In the genomic region with DNA sequence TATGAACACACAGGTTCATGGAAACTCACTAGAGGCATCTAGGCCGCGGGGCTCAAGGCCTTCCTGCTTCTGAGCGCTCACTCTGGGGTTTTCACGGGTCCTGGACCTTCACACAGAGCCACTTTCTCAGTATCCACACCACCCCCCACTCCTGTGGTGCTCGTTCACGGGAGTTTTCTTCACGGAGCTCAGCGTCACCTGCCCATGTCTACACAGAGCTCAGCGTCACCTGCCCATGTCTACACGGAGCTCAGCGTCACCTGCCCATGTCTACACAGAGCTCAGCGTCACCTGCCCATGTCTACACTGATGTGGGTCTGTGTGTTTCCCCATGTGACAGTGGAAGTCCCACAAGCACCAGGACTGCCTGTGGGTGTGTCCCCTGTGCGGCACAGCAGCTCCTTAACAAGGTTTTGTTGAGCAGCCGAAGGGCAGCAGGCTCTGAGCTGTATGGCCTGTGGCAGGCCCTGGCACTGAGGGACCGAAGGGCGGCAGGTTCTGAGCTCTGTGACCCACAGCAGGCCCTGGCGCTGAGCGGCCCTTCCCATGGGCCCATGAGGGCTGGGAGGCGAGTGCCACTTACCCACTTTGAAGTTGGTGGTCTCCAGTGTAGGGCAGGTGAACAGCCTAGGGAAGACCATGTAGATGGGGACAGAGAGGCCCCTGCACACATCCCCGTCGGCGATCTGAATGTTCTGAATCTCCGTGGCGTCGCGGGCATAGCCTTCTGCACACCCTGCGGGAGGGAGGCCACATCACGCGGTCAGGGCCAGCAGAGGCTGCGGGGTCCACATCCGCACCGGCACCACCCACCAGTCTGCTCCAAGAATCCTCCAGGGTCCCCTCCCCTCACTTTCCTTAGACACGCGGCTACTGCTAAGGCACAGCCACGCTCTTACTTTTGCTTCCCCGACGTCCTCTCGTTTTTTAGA, we compare ENCODE assay signal across 23 cellular contexts. TPM values are rescaled to one million over a fixed set of nuclear protein-coding genes. Genes with fewer than 3 reads are reported as not detected.
A peak's percentile ranks its signal among the peaks of the same experiment; 100 is the strongest.
DNase-seq lines count a peak whose midpoint lies in the region; ATAC-seq and TF ChIP-seq lines count a peak whose summit lies in the region.
"Had no signal": no experiment of that assay in that cellular context is flagged by ENCODE, and none has a peak within 500 bp of the region (broad histone marks: within the 10 kb centered on the region; RNA-seq: fewer than 3 reads in every experiment).

No MANE protein-coding gene starts in this region.

- no peaks in the 10 kb centered on the region for H3K27me3 ChIP-seq in upper lobe of right lung
- H3K27me3 ChIP-seq: thyroid gland had no signal

- H3K27ac ChIP-seq in upper lobe of right lung = no peak overlapping the region
- H3K27ac ChIP-seq: parathyroid adenoma, thyroid gland had no signal

- no peaks in the 10 kb centered on the region for H3K9me3 ChIP-seq in upper lobe of right lung
- H3K9me3 ChIP-seq: thyroid gland had no signal

- H3K36me3 ChIP-seq in upper lobe of right lung = peaks cover 88% of the 10 kb centered on the region

- ATAC-seq in activated naive CD4-positive, alpha-beta T cell treated with anti-CD3 and anti-CD28 coated beads, Interleukin-2, amount 50 U/mL, for 72 hours = no peak
- no peak for ATAC-seq in activated CD8-positive, alpha-beta T cell treated with anti-CD3 and anti-CD28 coated beads for 36 hours
- peak; percentile 6 for ATAC-seq in upper lobe of right lung
- no peak for ATAC-seq in GM21390 (IDR thresholded peaks at IDR 0.05; ENCODE audit: unreplicated experiment)
- ATAC-seq: activated T-helper 17 cell treated with anti-CD3 and anti-CD28 coated beads, Interleukin-2, amount 50 U/mL, for 72 hours; Right ventricle myocardium inferior; stimulated activated memory B cell treated with anti-CD40 and anti-IgM and Interleukin-4, amounts not matched to agents 10 μg/mL and 1 μg/mL and 100 μg/mL, for 72 hours had no signal

- H3K4me3 Mint-ChIP-seq in activated CD8-positive, alpha-beta T cell treated with anti-CD3 and anti-CD28 coated beads for 36 hours = no peak overlapping the region
- H3K4me3 Mint-ChIP-seq in immature natural killer cell = peak overlapping the region in 2 of 5 donors; percentile 17 to 32
- H3K4me3 Mint-ChIP-seq: stimulated activated memory B cell treated with anti-CD40 and anti-IgM and Interleukin-4, amounts not matched to agents 10 μg/mL and 1 μg/mL and 100 μg/mL, for 72 hours had no signal

- H3K27ac Mint-ChIP-seq in activated naive CD4-positive, alpha-beta T cell treated with anti-CD3 and anti-CD28 coated beads, Interleukin-2, amount 50 U/mL, for 72 hours = peak overlapping the region; percentile 66 to 81
- peak overlapping the region; percentile 61 for H3K27ac Mint-ChIP-seq in activated CD8-positive, alpha-beta T cell treated with anti-CD3 and anti-CD28 coated beads for 36 hours
- peak overlapping the region; percentile 91 to 98 (median 96) for H3K27ac Mint-ChIP-seq in immature natural killer cell
- H3K27ac Mint-ChIP-seq: stimulated activated memory B cell treated with anti-CD40 and anti-IgM and Interleukin-4, amounts not matched to agents 10 μg/mL and 1 μg/mL and 100 μg/mL, for 72 hours had no signal

- peaks cover 22 to 66% of the 10 kb centered on the region in 2 donors for H3K36me3 Mint-ChIP-seq in activated naive CD4-positive, alpha-beta T cell treated with anti-CD3 and anti-CD28 coated beads, Interleukin-2, amount 50 U/mL, for 72 hours
- peaks cover 76% of the 10 kb centered on the region for H3K36me3 Mint-ChIP-seq in activated CD8-positive, alpha-beta T cell treated with anti-CD3 and anti-CD28 coated beads for 36 hours (ENCODE audit: low read depth)
- peaks cover 18 to 35% (median 19%) of the 10 kb centered on the region in 3 donors for H3K36me3 Mint-ChIP-seq in immature natural killer cell

- intact Hi-C loops in activated CD8-positive, alpha-beta T cell treated with anti-CD3 and anti-CD28 coated beads for 36 hours (cut with micrococcal nuclease) = loop anchor here (5.0 kb wide), 1 partner anchor 35 kb away; no protein-coding TSS in a partner anchor
- intact Hi-C loops in upper lobe of right lung (cut with DNase I) = no loop called here

- H3K4me1 Mint-ChIP-seq in activated CD8-positive, alpha-beta T cell treated with anti-CD3 and anti-CD28 coated beads for 36 hours (ENCODE audit: low read depth) = peaks cover 53% of the 10 kb centered on the region
- peaks cover 45 to 49% of the 10 kb centered on the region in 2 donors for H3K4me1 Mint-ChIP-seq in immature natural killer cell

- no peak for DNase-seq in activated naive CD4-positive, alpha-beta T cell treated with anti-CD3 and anti-CD28 coated beads, Interleukin-2, amount 50 U/mL, for 72 hours (ENCODE audit: low spot score in 2 of 2)
- no peak for DNase-seq in activated naive CD4-positive, alpha-beta T cell (lab: John Stamatoyannopoulos, UW)
- no peak for DNase-seq in activated CD8-positive, alpha-beta T cell treated with anti-CD3 and anti-CD28 coated beads for 36 hours
- DNase-seq in immature natural killer cell = no peak
- DNase-seq in upper lobe of right lung = no peak
- DNase-seq in globus pallidus (ENCODE audit: low spot score) = no peak
- DNase-seq: activated CD4-positive, alpha-beta T cell treated with anti-CD3 and anti-CD28 coated beads, Interleukin-2, amount 50 U/mL, for 4 hours; anterior cingulate cortex; central memory CD4-positive, alpha-beta T cell; erythroblast; foreskin melanocyte; KG1; kidney glomerular epithelial cell; mammary epithelial cell; NCI-H1694 treated with DMSO at 0.1 percent for 48 hours; NCI-H2227 treated with DMSO at 0.1 percent for 48 hours; NCI-H748 treated with DMSO at 0.1 percent for 48 hours; thyroid gland had no signal

- H3K4me3 ChIP-seq in upper lobe of right lung = no peak overlapping the region
- H3K4me3 ChIP-seq: thyroid gland had no signal

- no peaks in the 10 kb centered on the region for H3K9me3 Mint-ChIP-seq in activated naive CD4-positive, alpha-beta T cell treated with anti-CD3 and anti-CD28 coated beads, Interleukin-2, amount 50 U/mL, for 72 hours
- H3K9me3 Mint-ChIP-seq in activated CD8-positive, alpha-beta T cell treated with anti-CD3 and anti-CD28 coated beads for 36 hours = no peaks in the 10 kb centered on the region
- H3K9me3 Mint-ChIP-seq in immature natural killer cell = no peaks in the 10 kb centered on the region
- H3K9me3 Mint-ChIP-seq: activated T-helper 17 cell treated with anti-CD3 and anti-CD28 coated beads, Interleukin-2, amount 50 U/mL, for 72 hours; stimulated activated memory B cell treated with anti-CD40 and anti-IgM and Interleukin-4, amounts not matched to agents 10 μg/mL and 1 μg/mL and 100 μg/mL, for 72 hours had no signal

- H3K4me1 ChIP-seq in upper lobe of right lung = no peaks in the 10 kb centered on the region
- H3K4me1 ChIP-seq: parathyroid adenoma, thyroid gland had no signal

- POLR2A ChIA-PET in activated CD8-positive, alpha-beta T cell treated with anti-CD3 and anti-CD28 coated beads for 36 hours (lab: Charles Lee) = interaction anchor here (1.1 to 1.4 kb wide), 2 partner anchors 16 to 21 kb away, joined by 3 read pairs; no protein-coding TSS in a partner anchor

- H3K27me3 Mint-ChIP-seq in activated CD8-positive, alpha-beta T cell treated with anti-CD3 and anti-CD28 coated beads for 36 hours = no peaks in the 10 kb centered on the region
- H3K27me3 Mint-ChIP-seq in immature natural killer cell (ENCODE audit: low read depth in 3 of 3) = peaks cover 3 to 17% (median 6%) of the 10 kb centered on the region in 3 donors
- H3K27me3 Mint-ChIP-seq: activated T-helper 17 cell treated with anti-CD3 and anti-CD28 coated beads, Interleukin-2, amount 50 U/mL, for 72 hours; stimulated activated memory B cell treated with anti-CD40 and anti-IgM and Interleukin-4, amounts not matched to agents 10 μg/mL and 1 μg/mL and 100 μg/mL, for 72 hours had no signal

- CTCF ChIA-PET in activated CD8-positive, alpha-beta T cell treated with anti-CD3 and anti-CD28 coated beads for 36 hours (lab: Charles Lee) = no interaction called here

- TF ChIP-seq CTCF in activated CD8-positive, alpha-beta T cell treated with anti-CD3 and anti-CD28 coated beads for 36 hours (IDR thresholded peaks at IDR 0.05) = no peak
- no peak for TF ChIP-seq CTCF in upper lobe of right lung (IDR thresholded peaks at IDR 0.05)

RNA-seq across cellular contexts. Expression of a gene that starts 39.8 kb away (rescaled TPM):
- 10 to 100 TPM; 68.9 to 69.0 TPM for total RNA-seq in activated naive CD4-positive, alpha-beta T cell treated with anti-CD3 and anti-CD28 coated beads, Interleukin-2, amount 50 U/mL, for 72 hours
- total RNA-seq in activated CD8-positive, alpha-beta T cell treated with anti-CD3 and anti-CD28 coated beads for 36 hours = 10 to 100 TPM; 70.9 to 73.4 TPM
- polyA plus RNA-seq in immature natural killer cell = 10 to 100 TPM; 67.7 to 95.1 (median 90.8) TPM
- 57.6 TPM for total RNA-seq in upper lobe of right lung
